Comparison of ENCODE assay signal across 18 cellular contexts in genomic region chr1:205827623-205828022, GRCh38. TPM values are rescaled to one million over a fixed set of nuclear protein-coding genes. Genes with fewer than 3 reads are reported as not detected.
A peak's percentile ranks its signal among the peaks of the same experiment; 100 is the strongest.
DNase-seq lines count a peak whose midpoint lies in the region; ATAC-seq, FAIRE-seq and TF ChIP-seq lines count a peak whose summit lies in the region.
"Had no signal": no experiment of that assay in that cellular context is flagged by ENCODE, and none has a peak within 500 bp of the region (broad histone marks: within the 10 kb centered on the region; RNA-seq: fewer than 3 reads in every experiment).

No MANE protein-coding gene starts in this region.

- H3K4me1 ChIP-seq in A549, result no peaks in the 10 kb centered on the region
- peaks cover 21% of the 10 kb centered on the region for H3K4me1 ChIP-seq in HAP-1
- peaks cover 0 to 19% of the 10 kb centered on the region in 2 donors for H3K4me1 ChIP-seq in right atrium auricular region

- no peak overlapping the region for H3K27ac ChIP-seq in A549
- H3K27ac ChIP-seq in right atrium auricular region, result peak overlapping the region; percentile 43 to 78

- H3K4me2 ChIP-seq in A549, result no peak overlapping the region

- DNase-seq in A549 (ENCODE audit: low read depth in 1 of 2, low spot score in 1 of 2), result peak in 1 of 2 experiments; percentile 13
- DNase-seq in HAP-1 (ENCODE audit: low spot score in 2 of 2), result peak; percentile 8 to 48
- peak; percentile 66 for DNase-seq in NCI-H69 (lab: John Stamatoyannopoulos, UW)
- no peak for DNase-seq in right atrium auricular region (ENCODE audit: low spot score)
- DNase-seq in activated naive CD8-positive, alpha-beta T cell treated with anti-CD3 and anti-CD28 coated beads, Interleukin-2, amount 50 U/mL, for 24 hours, result no peak
- DNase-seq in pons (ENCODE audit: low spot score), result no peak
- no peak for DNase-seq in HuH-7 (ENCODE audit: low spot score)
- DNase-seq: activated CD4-positive, alpha-beta T cell treated with anti-CD3 and anti-CD28 coated beads, Interleukin-2, amount 10 ng/mL, durations not matched to agents 24 days and 14 days; activated T-cell treated with anti-CD3 and anti-CD28 coated beads, Interleukin-2, amount 50 U/mL, for 48 hours; DND-41; kidney glomerular epithelial cell; MG63; NCI-H446; posterior cingulate gyrus had no signal

- no peak for TF ChIP-seq POLR2A in A549 (IDR thresholded peaks at IDR 0.05; ENCODE audit: low read length)

- ATAC-seq in A549 (peak; percentile 86 to 93), GM21723 (IDR thresholded peaks at IDR 0.05; ENCODE audit: unreplicated experiment) (no peak)
- ATAC-seq in activated naive CD8-positive, alpha-beta T cell treated with anti-CD3 and anti-CD28 coated beads, Interleukin-2, amount 50 U/mL, for 24 hours, result no peak

- H3K36me3 Mint-ChIP-seq in activated naive CD8-positive, alpha-beta T cell treated with anti-CD3 and anti-CD28 coated beads, Interleukin-2, amount 50 U/mL, for 24 hours (ENCODE audit: low read depth), result peaks cover 3% of the 10 kb centered on the region

- H3K27me3 ChIP-seq in HAP-1 (ENCODE audit: low read depth) (no peaks in the 10 kb centered on the region), right atrium auricular region (no peaks in the 10 kb centered on the region)
- H3K27me3 ChIP-seq: MG63 had no signal

- no peak for TF ChIP-seq CTCF in A549 (IDR thresholded peaks at IDR 0.05)
- no peak for TF ChIP-seq CTCF in right atrium auricular region (IDR thresholded peaks at IDR 0.05)

- in situ Hi-C loops in HAP-1 (cut with MboI; ENCODE audit: low sequenced_read_pairs), result no loop called here

- H3K4me3 ChIP-seq in A549 (no peak overlapping the region), HAP-1 (no peak overlapping the region), right atrium auricular region (no peak overlapping the region)
- H3K4me3 ChIP-seq: MG63 had no signal

- no peak overlapping the region for H3K4me3 Mint-ChIP-seq in activated naive CD8-positive, alpha-beta T cell treated with anti-CD3 and anti-CD28 coated beads, Interleukin-2, amount 50 U/mL, for 24 hours
- H3K4me3 Mint-ChIP-seq: activated CD4-positive, alpha-beta T cell treated with anti-CD3 and anti-CD28 coated beads, Interleukin-2, amount 10 ng/mL, durations not matched to agents 24 days and 14 days; T-helper 2 cell treated with Interferon-gamma antibody and Interleukin-4, amounts not matched to agents 5 μg/mL and 100 μg/mL, for 36 hours had no signal

- no peaks in the 10 kb centered on the region for H3K27me3 Mint-ChIP-seq in activated naive CD8-positive, alpha-beta T cell treated with anti-CD3 and anti-CD28 coated beads, Interleukin-2, amount 50 U/mL, for 24 hours

- no peak for FAIRE-seq in A549 (lab: Jason Lieb, UNC)

- CTCF ChIA-PET in A549 (lab: Yijun Ruan, JAX), result interaction anchor here (0.9 to 3.5 kb wide), 4 partner anchors 36 to 152 kb away, joined by 4 to 17 read pairs (median 4); no protein-coding TSS in a partner anchor

- TF ChIP-seq RAD21 in A549 (conservative IDR thresholded peaks at IDR 0.05 in 1 of 2, IDR thresholded peaks at IDR 0.05 in 1 of 2), result no peak

- TF ChIP-seq EP300 in A549 (IDR thresholded peaks at IDR 0.05), result no peak

- peaks cover 26% of the 10 kb centered on the region for H3K4me1 Mint-ChIP-seq in activated naive CD8-positive, alpha-beta T cell treated with anti-CD3 and anti-CD28 coated beads, Interleukin-2, amount 50 U/mL, for 24 hours

- no peaks in the 10 kb centered on the region for H3K36me3 ChIP-seq in HAP-1 (replicated peaks)
- no peaks in the 10 kb centered on the region for H3K36me3 ChIP-seq in right atrium auricular region
- H3K36me3 ChIP-seq: MG63 had no signal

- H3K9me3 ChIP-seq in A549 (no peaks in the 10 kb centered on the region), HAP-1 (no peaks in the 10 kb centered on the region), right atrium auricular region (no peaks in the 10 kb centered on the region)

- POLR2A ChIA-PET in A549 (lab: Yijun Ruan, JAX), result no interaction called here

- no peak overlapping the region for H3K27ac Mint-ChIP-seq in activated naive CD8-positive, alpha-beta T cell treated with anti-CD3 and anti-CD28 coated beads, Interleukin-2, amount 50 U/mL, for 24 hours
- H3K27ac Mint-ChIP-seq: activated CD4-positive, alpha-beta T cell treated with anti-CD3 and anti-CD28 coated beads, Interleukin-2, amount 10 ng/mL, durations not matched to agents 24 days and 14 days; T-helper 2 cell treated with Interferon-gamma antibody and Interleukin-4, amounts not matched to agents 5 μg/mL and 100 μg/mL, for 36 hours had no signal

- H3K9me3 Mint-ChIP-seq in activated naive CD8-positive, alpha-beta T cell treated with anti-CD3 and anti-CD28 coated beads, Interleukin-2, amount 50 U/mL, for 24 hours, result no peaks in the 10 kb centered on the region
- H3K9me3 Mint-ChIP-seq: activated CD4-positive, alpha-beta T cell treated with anti-CD3 and anti-CD28 coated beads, Interleukin-2, amount 10 ng/mL, durations not matched to agents 24 days and 14 days had no signal

- WGBS in A549 (ENCODE audit: missing lambda C conversion rate), result 33% methylated on average over 1 of the region's 1 CpG

TF ChIP-seq in A549, 52 proteins besides CTCF, POLR2A, EP300 and RAD21:
- TF ChIP-seq PHF8 (IDR thresholded peaks at IDR 0.05; ENCODE audit: borderline replicate concordance, low read depth), result no peak
- no peak for TF ChIP-seq CHD2 (IDR thresholded peaks at IDR 0.05; ENCODE audit: low read length, partially characterized antibody)
- no peak for TF ChIP-seq RNF2 (IDR thresholded peaks at IDR 0.05; ENCODE audit: borderline replicate concordance, low read depth)
- TF ChIP-seq ZSCAN20 (CRISPR knock-in tag; IDR thresholded peaks at IDR 0.05), result no peak
- TF ChIP-seq KDM5A (IDR thresholded peaks at IDR 0.05), result no peak
- TF ChIP-seq CBX2 (IDR thresholded peaks at IDR 0.05; ENCODE audit: borderline replicate concordance, low read depth), result no peak
- TF ChIP-seq PBX3 (IDR thresholded peaks at IDR 0.05), result no peak
- no peak for TF ChIP-seq RCOR1 (IDR thresholded peaks at IDR 0.05; ENCODE audit: low read depth, low read length)
- TF ChIP-seq TFCP2L1 (CRISPR knock-in tag; IDR thresholded peaks at IDR 0.05), result no peak
- TF ChIP-seq TP53 (CRISPR knock-in tag; IDR thresholded peaks at IDR 0.05), result no peak

RNA-seq across cellular contexts. Expression of gene SLC41A1, which starts 14.6 kb away (rescaled TPM):
- polyA plus RNA-seq in A549 (2011; rRNA removed) (23.5 and 26.0 TPM in 2 replicates), A549 (2017; fragmentation: RNase III; extraction: RNeasy Plus Mini Kit Qiagen cat#74134 plus additional on column Dnase treatment) (25.6 to 26.4 TPM (median 26.1 TPM) in 3 replicates)
- 15.8 and 19.9 TPM in 2 replicates for polyA plus RNA-seq in A549 (2012; cell fraction: cytosol; rRNA removed)
- 17.8 and 21.6 TPM in 2 replicates for polyA plus RNA-seq in A549 (2012; cell fraction: nucleus; rRNA removed)
- polyA minus RNA-seq in A549 (2011; rRNA and poly(A)+ RNA removed), result 13.3 and 14.4 TPM in 2 replicates
- 100 to 1,000 TPM; 204 to 255 TPM for total RNA-seq in right atrium auricular region

RNA-seq across cellular contexts. Expression of gene PM20D1, which starts 22.3 kb away (rescaled TPM):
- polyA plus RNA-seq in A549 (2011; rRNA removed) (not detected in 2 replicates), A549 (2017; fragmentation: RNase III; extraction: RNeasy Plus Mini Kit Qiagen cat#74134 plus additional on column Dnase treatment) (not detected in 3 replicates)
- not detected in 2 replicates for polyA plus RNA-seq in A549 (2012; cell fraction: cytosol; rRNA removed)
- polyA plus RNA-seq in A549 (2012; cell fraction: nucleus; rRNA removed), result not detected in 2 replicates
- polyA minus RNA-seq in A549 (2011; rRNA and poly(A)+ RNA removed), result not detected in 2 replicates
- 1 to 10 TPM; 1.2 to 1.4 TPM for total RNA-seq in right atrium auricular region
- total RNA-seq: glomerular endothelial cell had no signal
- polyA plus RNA-seq: BJ had no signal

RNA-seq across cellular contexts. Expression of gene RAB29, which starts 52.3 kb away (rescaled TPM):
- polyA plus RNA-seq in A549 (2011; rRNA removed) (9.8 and 13.2 TPM in 2 replicates), A549 (2017; fragmentation: RNase III; extraction: RNeasy Plus Mini Kit Qiagen cat#74134 plus additional on column Dnase treatment) (12.9 to 17.9 TPM (median 14.8 TPM) in 3 replicates)
- 5.3 and 6.8 TPM in 2 replicates for polyA plus RNA-seq in A549 (2012; cell fraction: cytosol; rRNA removed)
- 3.8 and 5.1 TPM in 2 replicates for polyA plus RNA-seq in A549 (2012; cell fraction: nucleus; rRNA removed)
- 5.8 and 6.9 TPM in 2 replicates for polyA minus RNA-seq in A549 (2011; rRNA and poly(A)+ RNA removed)
- total RNA-seq in right atrium auricular region, result 10 to 100 TPM; 17.7 to 18.6 TPM

Comparison
In these comparisons a context has a peak if more than half of its experiments do, and no peak if none do; other contexts are left out.
1. ATAC-seq: peak in A549 (2 of 2); none in GM21723 (single experiment) and activated naive CD8-positive, alpha-beta T cell treated with anti-CD3 and anti-CD28 coated beads, Interleukin-2, amount 50 U/mL, for 24 hours (single experiment).
2. DNase-seq: peak in HAP-1 (2 of 2) and NCI-H69 (single experiment); none in right atrium auricular region (single experiment), activated naive CD8-positive, alpha-beta T cell treated with anti-CD3 and anti-CD28 coated beads, Interleukin-2, amount 50 U/mL, for 24 hours (single experiment), pons (single experiment) and HuH-7 (single experiment).
3. H3K27ac ChIP-seq: peak in right atrium auricular region (2 of 2); none in A549 (0 of 2).